ENCODE assay signal across 8 cellular contexts in genomic region chr11:76444065-76444383, GRCh38. TPM values are rescaled to one million over a fixed set of nuclear protein-coding genes. Genes with fewer than 3 reads are reported as not detected.
A peak's percentile ranks its signal among the peaks of the same experiment; 100 is the strongest.
DNase-seq lines count a peak whose midpoint lies in the region; ATAC-seq and TF ChIP-seq lines count a peak whose summit lies in the region.

No MANE protein-coding gene starts in this region.

- H3K36me3 ChIP-seq in KMS-11 (ENCODE audit: insufficient read depth): no peaks in the 10 kb centered on the region
- peaks cover 0 to 8% (median 6%) of the 10 kb centered on the region in 3 experiments for H3K36me3 ChIP-seq in naive thymus-derived CD4-positive, alpha-beta T cell (ENCODE audit: control insufficient read depth in 2 of 3, insufficient read depth in 3 of 3, low read length in 3 of 3)

- peaks cover 25 to 52% (median 43%) of the 10 kb centered on the region in 7 donors for H3K4me1 Mint-ChIP-seq in naive thymus-derived CD4-positive, alpha-beta T cell

- POLR2A ChIA-PET in naive thymus-derived CD4-positive, alpha-beta T cell (lab: Charles Lee): interaction anchor here (2.4 kb wide), 1 partner anchor 61 kb away, joined by 8 read pairs; the partner anchor contains the start of gene GVQW3

- H3K9me3 ChIP-seq in naive thymus-derived CD4-positive, alpha-beta T cell (ENCODE audit: control insufficient read depth in 2 of 3, low read length in 3 of 3): no peaks in the 10 kb centered on the region

- peak overlapping the region; percentile 96 for H3K9ac ChIP-seq in KMS-11

- H3K4me3 Mint-ChIP-seq in naive thymus-derived CD4-positive, alpha-beta T cell: peak overlapping the region; percentile 91 to 99 (median 96)

- DNase-seq in AG10803 (ENCODE audit: low read depth): no peak
- no peak for DNase-seq in naive thymus-derived CD4-positive, alpha-beta T cell
- no peak for DNase-seq in RKO (ENCODE audit: low spot score)
- no peak for DNase-seq in foreskin melanocyte
- no peak for DNase-seq in stimulated activated CD4-positive, alpha-beta T cell treated with anti-CD3 and anti-CD28 coated beads, Interleukin-2, amount 100 ng/mL, for 48 hours
- no peak for DNase-seq in stimulated activated naive CD4-positive, alpha-beta T cell treated with Interleukin-2 at 50 U/mL for 16 hours (lab: John Stamatoyannopoulos, UW)

- peak overlapping the region; percentile 90 for H3K4me3 ChIP-seq in AG10803 (ENCODE audit: low read length)
- H3K4me3 ChIP-seq in KMS-11 (IDR thresholded peaks at IDR 0.05; ENCODE audit: insufficient read depth, low read depth, low read length): no peak overlapping the region
- peak overlapping the region; percentile 95 for H3K4me3 ChIP-seq in naive thymus-derived CD4-positive, alpha-beta T cell (ENCODE audit: low read length)

- no peak for TF ChIP-seq CTCF in AG10803 (conservative IDR thresholded peaks at IDR 0.05; ENCODE audit: low read length)
- TF ChIP-seq CTCF in KMS-11 (conservative IDR thresholded peaks at IDR 0.05; ENCODE audit: low read depth, low read length): no peak

- H4K20me1 ChIP-seq in KMS-11 (ENCODE audit: insufficient read depth): no peaks in the 10 kb centered on the region

- intact Hi-C loops in naive thymus-derived CD4-positive, alpha-beta T cell (cut with micrococcal nuclease): loop anchor here (1.0 to 10.0 kb wide), 14 partner anchors 63 to 1849 kb away; partner anchors contain the start of genes AAMDC (in 1 of the 2), ACER3 (in 1 of the 2), GVQW3 (in 1 of the 2) and POLD3 (in 1 of the 2)

- CTCF ChIA-PET in naive thymus-derived CD4-positive, alpha-beta T cell (lab: Charles Lee): no interaction called here

- no peaks in the 10 kb centered on the region for H3K27me3 ChIP-seq in KMS-11 (ENCODE audit: insufficient read depth, low read depth)
- H3K27me3 ChIP-seq in naive thymus-derived CD4-positive, alpha-beta T cell (ENCODE audit: control insufficient read depth in 2 of 2, insufficient read depth in 2 of 2, low read length in 2 of 2): no peaks in the 10 kb centered on the region

- H3K27me3 Mint-ChIP-seq in naive thymus-derived CD4-positive, alpha-beta T cell: no peaks in the 10 kb centered on the region

- H3K4me2 ChIP-seq in KMS-11: peak overlapping the region; percentile 49

- H3K27ac ChIP-seq in KMS-11: peak overlapping the region; percentile 83
- peak overlapping the region; percentile 96 for H3K27ac ChIP-seq in cingulate gyrus (ENCODE audit: low read depth, low read length)
- H3K27ac ChIP-seq in naive thymus-derived CD4-positive, alpha-beta T cell (ENCODE audit: low read depth, low read length): peak overlapping the region; percentile 92

- peaks cover 24% of the 10 kb centered on the region for H3K79me2 ChIP-seq in KMS-11 (ENCODE audit: insufficient read depth, low read depth)

- no peaks in the 10 kb centered on the region for H3K9me3 Mint-ChIP-seq in naive thymus-derived CD4-positive, alpha-beta T cell

- ATAC-seq in naive thymus-derived CD4-positive, alpha-beta T cell: no peak

- peak overlapping the region; percentile 91 to 98 (median 97) for H3K27ac Mint-ChIP-seq in naive thymus-derived CD4-positive, alpha-beta T cell

- H2AFZ ChIP-seq in KMS-11 (ENCODE audit: low read depth): peak overlapping the region; percentile 82

- peaks cover 0 to 8% (median 6%) of the 10 kb centered on the region in 5 donors for H3K36me3 Mint-ChIP-seq in naive thymus-derived CD4-positive, alpha-beta T cell

- H3K4me1 ChIP-seq in KMS-11 (ENCODE audit: low read depth, poor library complexity, severe bottlenecking): peaks cover 18% of the 10 kb centered on the region
- peaks cover 12 to 19% of the 10 kb centered on the region in 2 donors for H3K4me1 ChIP-seq in naive thymus-derived CD4-positive, alpha-beta T cell (ENCODE audit: control insufficient read depth in 2 of 2, insufficient read depth in 2 of 2, low read length in 2 of 2)

RNA-seq across cellular contexts. Expression of gene EMSY, which starts 0.8 kb away (rescaled TPM):
- 10 to 100 TPM; 35.5 to 49.0 (median 40.0) TPM for total RNA-seq in naive thymus-derived CD4-positive, alpha-beta T cell
- polyA plus RNA-seq in naive thymus-derived CD4-positive, alpha-beta T cell: 10 to 100 TPM; 25.9 to 27.2 TPM
